ENCODE assay signal across 18 cellular contexts in the genomic region with DNA sequence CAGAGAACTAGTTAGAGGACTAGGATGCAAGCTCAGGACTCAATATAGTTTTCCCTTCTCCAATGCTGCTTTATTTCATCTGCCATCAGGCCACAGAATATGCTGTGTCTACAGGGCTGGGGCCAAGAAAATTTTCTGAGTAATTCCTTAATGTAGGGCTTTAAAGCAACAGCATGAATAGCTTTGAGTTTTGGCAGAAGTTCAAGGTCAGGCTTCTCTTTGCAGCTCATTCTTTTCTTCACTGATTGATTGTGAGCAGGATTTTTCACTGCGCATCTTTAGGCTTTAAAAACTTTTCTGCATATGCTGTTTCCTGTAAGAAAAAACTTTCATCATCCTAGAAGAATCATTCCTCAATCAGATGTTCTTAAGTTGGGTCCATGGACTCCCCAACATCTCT. TPM values are rescaled to one million over a fixed set of nuclear protein-coding genes. Genes with fewer than 3 reads are reported as not detected.
DNase-seq lines count a peak whose midpoint lies in the region; ATAC-seq and TF ChIP-seq lines count a peak whose summit lies in the region.
"Had no signal": no experiment of that assay in that cellular context is flagged by ENCODE, and none has a peak within 500 bp of the region (broad histone marks: within the 10 kb centered on the region; RNA-seq: fewer than 3 reads in every experiment).

No MANE protein-coding gene starts in this region.

- H3K4me1 ChIP-seq in SK-N-SH (ENCODE audit: control insufficient read depth in 1 of 2, insufficient read depth in 2 of 2, low read depth in 1 of 2, low read length in 1 of 2), result peaks cover 13 to 26% of the 10 kb centered on the region in 2 experiments; a peak in 3 of 4 replicates
- peaks cover 7 to 40% (median 28%) of the 10 kb centered on the region in 4 donors for H3K4me1 ChIP-seq in stomach
- H3K4me1 ChIP-seq in A673 (ENCODE audit: insufficient read depth, low read length, poor library complexity, severe bottlenecking), result peaks cover 3% of the 10 kb centered on the region
- H3K4me1 ChIP-seq: Caco-2 had no signal

- DNase-seq in EH (ENCODE audit: low read depth) (peak; percentile 3), SK-N-SH (no peak), brain microvascular endothelial cell (peak; percentile 28), iris pigment epithelial cell (ENCODE audit: low read depth) (peak; percentile 32), stomach (no peak), ureter (ENCODE audit: low spot score) (no peak), A673 (ENCODE audit: low spot score) (no peak)
- DNase-seq: Caco-2, DND-41, HFFc6, Kasumi-1, NCI-H187 treated with DMSO at 0.1 percent for 48 hours, NCI-H526, PC-9 had no signal

- CTCF ChIA-PET in SK-N-SH (lab: Yijun Ruan, JAX) (interaction anchor here (0.6 to 12.3 kb wide), 23 partner anchors 25 to 392 kb away, joined by 3 to 178 read pairs (median 21); no protein-coding TSS in a partner anchor), A673 (lab: Charles Lee) (interaction anchor here (2.2 kb wide), 1 partner anchor 332 kb away, joined by 10 read pairs; no protein-coding TSS in a partner anchor)

- TF ChIP-seq POLR2A in stomach (IDR thresholded peaks at IDR 0.05), result no peak

- H3K9me3 ChIP-seq in SK-N-SH (no peaks in the 10 kb centered on the region), stomach (no peaks in the 10 kb centered on the region), A673 (ENCODE audit: low read depth, low read length, poor library complexity, severe bottlenecking) (no peaks in the 10 kb centered on the region)
- H3K9me3 ChIP-seq: A549, Caco-2 had no signal

- peaks cover 13% of the 10 kb centered on the region for H3F3A ChIP-seq in SK-N-SH (replicated peaks; ENCODE audit: insufficient read depth)

- no peak overlapping the region for H3K9ac ChIP-seq in SK-N-SH

- H4K20me1 ChIP-seq in SK-N-SH (ENCODE audit: insufficient read depth), result no peaks in the 10 kb centered on the region

- H2AFZ ChIP-seq in SK-N-SH (ENCODE audit: low read depth), result no peak overlapping the region
- H2AFZ ChIP-seq: PC-9 had no signal

- H3K4me2 ChIP-seq in SK-N-SH, result peak overlapping the region; percentile 48; the same call in 1 of the 2 replicates
- H3K4me2 ChIP-seq: A549, PC-9 had no signal

- H3K27me3 ChIP-seq in SK-N-SH (ENCODE audit: insufficient read depth), result 0 out of 2 replicates have a peak, but pooled peaks cover under 1% of the 10 kb centered on the region
- H3K27me3 ChIP-seq in brain microvascular endothelial cell (replicated peaks), result no peaks in the 10 kb centered on the region
- peaks cover 0 to 16% (median 13%) of the 10 kb centered on the region in 3 donors for H3K27me3 ChIP-seq in stomach
- peaks cover 46% of the 10 kb centered on the region for H3K27me3 ChIP-seq in A673 (replicated peaks; ENCODE audit: insufficient read depth, low read depth, low read length, poor library complexity)

- TF ChIP-seq RAD21 in SK-N-SH (IDR thresholded peaks at IDR 0.05; ENCODE audit: low read length), result no peak

- TF ChIP-seq CTCF in SK-N-SH (IDR thresholded peaks at IDR 0.05) (no peak), brain microvascular endothelial cell (IDR thresholded peaks at IDR 0.05; ENCODE audit: low read depth, low read length, missing control alignments) (no peak), stomach (IDR thresholded peaks at IDR 0.05) (no peak), A673 (conservative IDR thresholded peaks at IDR 0.05; ENCODE audit: low read depth, low read length) (no peak)

- H3K27ac ChIP-seq in SK-N-SH (ENCODE audit: low read depth in 2 of 2, low read length in 1 of 2) (peak overlapping the region; percentile 21 to 74; a peak in 3 of 4 replicates), brain microvascular endothelial cell (no peak overlapping the region), stomach (no peak overlapping the region), A673 (ENCODE audit: low read depth, low read length, poor library complexity, severe bottlenecking) (no peak overlapping the region)
- H3K27ac ChIP-seq: A549, PC-9, SK-N-MC had no signal

- ATAC-seq in HG02571 (IDR thresholded peaks at IDR 0.05; ENCODE audit: unreplicated experiment), result no peak
- ATAC-seq: A549, HepG2 had no signal

- H3K79me2 ChIP-seq in SK-N-SH (ENCODE audit: insufficient read depth), result no peaks in the 10 kb centered on the region

- no TSS peak for BruUV-seq in A673 (replicated peaks; lab: Mats Ljungman, UMichigan)

- WGBS in SK-N-SH (ENCODE audit: low lambda C conversion rate), result 25% methylated on average over 1 of the region's 1 CpG
- WGBS in stomach, 5 donors, result 48 to 78% (median 64%) methylated on average over 1 of the region's 1 CpG

- H3K4me3 ChIP-seq in SK-N-SH (ENCODE audit: low read depth in 2 of 2, low read length in 1 of 2) (no peak overlapping the region), brain microvascular endothelial cell (ENCODE audit: low read depth, low read length) (no peak overlapping the region), stomach (no peak overlapping the region), A673 (ENCODE audit: low read depth, low read length, poor library complexity, severe bottlenecking) (no peak overlapping the region)
- H3K4me3 ChIP-seq: A549, PC-9, SK-N-MC had no signal

- peaks cover 0 to 11% of the 10 kb centered on the region in 2 experiments for H3K36me3 ChIP-seq in SK-N-SH (replicated peaks in 1 of 2; ENCODE audit: control insufficient read depth in 1 of 2, insufficient read depth in 2 of 2, low read length in 1 of 2)
- no peaks in the 10 kb centered on the region for H3K36me3 ChIP-seq in brain microvascular endothelial cell (replicated peaks)
- no peaks in the 10 kb centered on the region for H3K36me3 ChIP-seq in stomach
- H3K36me3 ChIP-seq in A673 (ENCODE audit: insufficient read depth, low read length, poor library complexity, severe bottlenecking), result no peaks in the 10 kb centered on the region

- intact Hi-C loops in stomach (cut with DNase I; ENCODE audit: low total_unique reads), result no loop called here
- intact Hi-C loops in A673 (cut with micrococcal nuclease; ENCODE audit: unreplicated experiment), result no loop called here

- H3K9me2 ChIP-seq in SK-N-SH, result no peaks in the 10 kb centered on the region

- TF ChIP-seq EP300 in SK-N-SH (IDR thresholded peaks at IDR 0.05; ENCODE audit: borderline replicate concordance in 1 of 2, low read depth in 1 of 2, low read length in 1 of 2) (peak in 1 of 2 experiments; percentile 20; a peak in 1 of 4 replicates), stomach (IDR thresholded peaks at IDR 0.05) (no peak)

- POLR2A ChIA-PET in SK-N-SH (lab: Yijun Ruan, JAX), result no interaction called here
- POLR2A ChIA-PET in A673 (lab: Charles Lee; ENCODE audit: low non-redundant PET), result no interaction called here

- in situ Hi-C loops in brain microvascular endothelial cell (cut with HindIII; ENCODE audit: low pct_ligation_motif_present, low sequenced_read_pairs), result loop anchor here (25.0 kb wide), 1 partner anchor 345 kb away; no protein-coding TSS in a partner anchor

TF ChIP-seq in SK-N-SH, 30 proteins besides CTCF, POLR2A, EP300 and RAD21 (continues in another document):
- TF ChIP-seq USF2 (IDR thresholded peaks at IDR 0.05; ENCODE audit: borderline replicate concordance, low read depth, low read length), result no peak
- TF ChIP-seq, protein P1, sequence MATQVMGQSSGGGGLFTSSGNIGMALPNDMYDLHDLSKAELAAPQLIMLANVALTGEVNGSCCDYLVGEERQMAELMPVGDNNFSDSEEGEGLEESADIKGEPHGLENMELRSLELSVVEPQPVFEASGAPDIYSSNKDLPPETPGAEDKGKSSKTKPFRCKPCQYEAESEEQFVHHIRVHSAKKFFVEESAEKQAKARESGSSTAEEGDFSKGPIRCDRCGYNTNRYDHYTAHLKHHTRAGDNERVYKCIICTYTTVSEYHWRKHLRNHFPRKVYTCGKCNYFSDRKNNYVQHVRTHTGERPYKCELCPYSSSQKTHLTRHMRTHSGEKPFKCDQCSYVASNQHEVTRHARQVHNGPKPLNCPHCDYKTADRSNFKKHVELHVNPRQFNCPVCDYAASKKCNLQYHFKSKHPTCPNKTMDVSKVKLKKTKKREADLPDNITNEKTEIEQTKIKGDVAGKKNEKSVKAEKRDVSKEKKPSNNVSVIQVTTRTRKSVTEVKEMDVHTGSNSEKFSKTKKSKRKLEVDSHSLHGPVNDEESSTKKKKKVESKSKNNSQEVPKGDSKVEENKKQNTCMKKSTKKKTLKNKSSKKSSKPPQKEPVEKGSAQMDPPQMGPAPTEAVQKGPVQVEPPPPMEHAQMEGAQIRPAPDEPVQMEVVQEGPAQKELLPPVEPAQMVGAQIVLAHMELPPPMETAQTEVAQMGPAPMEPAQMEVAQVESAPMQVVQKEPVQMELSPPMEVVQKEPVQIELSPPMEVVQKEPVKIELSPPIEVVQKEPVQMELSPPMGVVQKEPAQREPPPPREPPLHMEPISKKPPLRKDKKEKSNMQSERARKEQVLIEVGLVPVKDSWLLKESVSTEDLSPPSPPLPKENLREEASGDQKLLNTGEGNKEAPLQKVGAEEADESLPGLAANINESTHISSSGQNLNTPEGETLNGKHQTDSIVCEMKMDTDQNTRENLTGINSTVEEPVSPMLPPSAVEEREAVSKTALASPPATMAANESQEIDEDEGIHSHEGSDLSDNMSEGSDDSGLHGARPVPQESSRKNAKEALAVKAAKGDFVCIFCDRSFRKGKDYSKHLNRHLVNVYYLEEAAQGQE (IDR thresholded peaks at IDR 0.05; ENCODE audit: low read depth, low read length), result no peak
- peak; percentile 52 for TF ChIP-seq TCF12 (IDR thresholded peaks at IDR 0.05)
- TF ChIP-seq RCOR1 (IDR thresholded peaks at IDR 0.05; ENCODE audit: low read length), result no peak
- peak; percentile 2; the same call in 1 of the 2 replicates for TF ChIP-seq SMC3 (IDR thresholded peaks at IDR 0.05; ENCODE audit: low read depth, low read length)
- TF ChIP-seq RXRA (IDR thresholded peaks at IDR 0.05; ENCODE audit: borderline replicate concordance, low read depth), result no peak

RNA-seq across cellular contexts. Expression of gene TMEM108, which starts 4.6 kb away (rescaled TPM):
- 5.7 and 8.6 TPM in 2 replicates for polyA plus RNA-seq in SK-N-SH (2012; rRNA removed)
- 3.9 and 6.8 TPM in 2 replicates for polyA plus RNA-seq in SK-N-SH (2012; cell fraction: cytosol; rRNA removed)
- polyA plus RNA-seq in SK-N-SH (2012; cell fraction: nucleus; rRNA removed), result 4.1 and 7.5 TPM in 2 replicates
- 1 to 10 TPM in 1 of 5 donors, under 1 TPM in 2, not detected in 2; 0.43 to 1.3 (median 0.92) TPM for total RNA-seq in stomach
- polyA plus RNA-seq in stomach, result 1 to 10 TPM in 1 of 3 donors, under 1 TPM in 2; 0.37 to 2.1 (median 0.76) TPM
- 1.5 TPM for total RNA-seq in ureter
- total RNA-seq in A673 (2021), result 0.30 TPM in 1 of 2 replicates, not detected in the other
- total RNA-seq: Caco-2, HepG2, HFFc6, PC-9 had no signal
- polyA plus RNA-seq: A549, HepG2 had no signal

Comparison
In these comparisons a context has a peak if more than half of its experiments do, and no peak if none do; other contexts are left out.
1. DNase-seq: peak in EH (single experiment), brain microvascular endothelial cell (single experiment) and iris pigment epithelial cell (single experiment); none in SK-N-SH (single experiment), stomach (single experiment), ureter (single experiment) and A673 (single experiment).
2. H3K27ac ChIP-seq: peak in SK-N-SH (2 of 2); none in brain microvascular endothelial cell (single experiment), stomach (0 of 5) and A673 (single experiment).